ENCODE assay signal across 8 cellular contexts in the genomic region with DNA sequence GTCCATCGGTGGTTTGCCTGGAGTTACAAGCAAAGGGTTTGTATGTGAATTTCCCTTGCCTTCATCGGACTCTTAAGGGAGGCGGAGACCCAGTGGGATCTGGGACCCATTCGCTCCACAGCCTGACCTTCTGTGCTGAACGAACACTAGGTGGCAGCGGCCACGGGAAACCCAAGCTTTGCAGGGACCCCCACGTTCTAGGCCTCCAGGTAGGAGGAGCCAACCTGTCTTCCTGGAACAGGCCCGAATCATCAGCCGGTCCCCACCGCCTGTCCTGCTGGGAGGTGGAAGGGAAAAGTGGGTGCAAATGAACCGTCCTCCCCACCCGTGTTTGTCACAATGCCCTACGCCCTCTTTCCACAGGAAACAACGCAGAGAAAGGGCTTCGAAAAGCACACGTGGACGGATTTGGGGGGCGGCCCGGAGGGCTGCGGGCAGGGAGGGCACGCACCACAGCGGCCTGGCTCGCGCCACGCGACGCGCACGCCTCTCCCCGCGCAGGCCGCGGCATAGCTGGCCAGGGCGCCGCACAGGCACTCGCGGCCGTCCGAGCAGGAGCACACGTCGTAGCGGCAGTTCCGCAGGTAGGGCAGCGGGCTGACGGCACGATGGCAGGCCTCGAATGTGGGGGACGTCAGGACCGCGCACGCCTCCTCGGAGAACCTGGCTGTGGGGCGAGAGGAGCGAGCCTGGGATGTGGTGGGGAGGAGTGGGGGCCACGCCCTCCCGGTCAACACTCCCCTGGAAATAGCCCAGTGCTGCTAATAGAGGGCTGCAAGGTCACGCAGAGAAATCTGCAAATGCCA.
DNase-seq lines count a peak whose midpoint lies in the region; ATAC-seq and TF ChIP-seq lines count a peak whose summit lies in the region.

No MANE protein-coding gene starts in this region.

- H3K4me1 ChIP-seq in breast epithelium (no peaks in the 10 kb centered on the region), iPS DF 6.9 (ENCODE audit: control insufficient read depth, insufficient read depth, low read length) (peaks cover 8% of the 10 kb centered on the region), tibial artery (peaks cover 0 to 27% (median 9%) of the 10 kb centered on the region in 4 donors)

- H3K27me3 ChIP-seq in breast epithelium, result peaks cover 0 to 9% of the 10 kb centered on the region in 2 donors
- no peaks in the 10 kb centered on the region for H3K27me3 ChIP-seq in iPS DF 6.9 (ENCODE audit: control insufficient read depth, insufficient read depth, low read length)
- peaks cover 0 to 12% of the 10 kb centered on the region in 2 donors for H3K27me3 ChIP-seq in tibial artery

- CTCF ChIA-PET in MCF 10A (lab: Yijun Ruan, JAX), result interaction anchor here (1.2 to 5.9 kb wide), 3 partner anchors 18 to 228 kb away, joined by 3 to 37 read pairs (median 20); no protein-coding TSS in a partner anchor

- no CpG with 5 or more reads among the region's 58 CpGs for WGBS in iPS DF 6.9 (ENCODE audit: insufficient coverage, insufficient read length)

- H3K9me3 Mint-ChIP-seq in MCF 10A (ENCODE audit: unreplicated experiment), result no peaks in the 10 kb centered on the region

- DNase-seq in breast epithelium (ENCODE audit: low spot score in 2 of 2) (no peak), MCF 10A (ENCODE audit: unreplicated experiment) (no peak), iPS DF 6.9 (ENCODE audit: low read depth, low spot score) (no peak), tibial artery (no peak), SW 1271 (lab: John Stamatoyannopoulos, UW) (no peak)
- peak; percentile 60 for DNase-seq in activated CD8-positive, alpha-beta memory T cell treated with anti-CD3 and anti-CD28 coated beads, Interleukin-2, amount 50 U/mL, for 4 hours

- H3K36me3 Mint-ChIP-seq in MCF 10A (ENCODE audit: insufficient read depth, unreplicated experiment), result no peaks in the 10 kb centered on the region

- H3K4me1 Mint-ChIP-seq in MCF 10A (ENCODE audit: insufficient read depth, unreplicated experiment), result no peaks in the 10 kb centered on the region

- no peak for TF ChIP-seq CTCF in breast epithelium (IDR thresholded peaks at IDR 0.05)
- no peak for TF ChIP-seq CTCF in MCF 10A (IDR thresholded peaks at IDR 0.05; ENCODE audit: unreplicated experiment)
- no peak for TF ChIP-seq CTCF in tibial artery (IDR thresholded peaks at IDR 0.05)

- H3K9me3 ChIP-seq in breast epithelium, result no peaks in the 10 kb centered on the region
- no peaks in the 10 kb centered on the region for H3K9me3 ChIP-seq in iPS DF 6.9 (ENCODE audit: control insufficient read depth, insufficient read depth, low read length)
- H3K9me3 ChIP-seq in tibial artery, result no peaks in the 10 kb centered on the region

- intact Hi-C loops in breast epithelium (cut with DNase I; ENCODE audit: low total_unique reads), result no loop called here
- intact Hi-C loops in MCF 10A (cut with micrococcal nuclease), result no loop called here
- intact Hi-C loops in tibial artery (cut with DNase I; ENCODE audit: low total_unique reads), result no loop called here

- H3K27ac ChIP-seq in breast epithelium (no peak overlapping the region), iPS DF 6.9 (ENCODE audit: low read length) (no peak overlapping the region), tibial artery (no peak overlapping the region)

- H3K27me3 Mint-ChIP-seq in MCF 10A (ENCODE audit: insufficient read depth, unreplicated experiment), result no peaks in the 10 kb centered on the region

- POLR2A ChIA-PET in MCF 10A (lab: Yijun Ruan, JAX), result no interaction called here

- no peak for TF ChIP-seq POLR2A in breast epithelium (IDR thresholded peaks at IDR 0.05)

- ATAC-seq in HG02870 (IDR thresholded peaks at IDR 0.05; ENCODE audit: unreplicated experiment) (no peak), GM18858 (IDR thresholded peaks at IDR 0.05; ENCODE audit: unreplicated experiment) (no peak)

- H3K27ac Mint-ChIP-seq in MCF 10A (ENCODE audit: low read depth, unreplicated experiment), result no peak overlapping the region

- no TSS peak for BruUV-seq in MCF 10A (replicated peaks; lab: Mats Ljungman, UMichigan)

- H3K4me3 Mint-ChIP-seq in MCF 10A (ENCODE audit: unreplicated experiment), result no peak overlapping the region

- peak overlapping the region in 2 of 3 donors; percentile 27 to 59 for H3K4me3 ChIP-seq in breast epithelium
- peak overlapping the region; percentile 35; the same call in 1 of the 2 replicates for H3K4me3 ChIP-seq in iPS DF 6.9 (ENCODE audit: low read length)
- peak overlapping the region; percentile 8 to 35 for H3K4me3 ChIP-seq in tibial artery

- no peaks in the 10 kb centered on the region for H3K36me3 ChIP-seq in breast epithelium
- no peaks in the 10 kb centered on the region for H3K36me3 ChIP-seq in iPS DF 6.9 (ENCODE audit: control insufficient read depth, insufficient read depth, low read length)
- no peaks in the 10 kb centered on the region for H3K36me3 ChIP-seq in tibial artery
